ENCODE assay signal across 25 cellular contexts in genomic region chr3:21163961-21164360, GRCh38.
"Had no signal": no experiment of that assay in that cellular context is flagged by ENCODE, and none has a peak within 500 bp of the region (broad histone marks: within the 10 kb centered on the region; RNA-seq: fewer than 3 reads in every experiment).

No MANE protein-coding gene starts in this region.

- H3K4me3 ChIP-seq: adrenal gland, ascending aorta, colonic mucosa, esophagus muscularis mucosa, gastrocnemius medialis, ovary, tibial nerve had no signal

- H3K4me1 Mint-ChIP-seq: natural killer cell had no signal

- H3K9me3 ChIP-seq: adrenal gland, ascending aorta, colonic mucosa, esophagus muscularis mucosa, gastrocnemius medialis, neutrophil, ovary, tibial nerve had no signal

- H3K27me3 Mint-ChIP-seq: activated naive CD8-positive, alpha-beta T cell; stimulated activated naive CD8-positive, alpha-beta T cell treated with anti-CD3 and anti-CD28 coated beads, Interleukin-15, Interleukin-2, amounts not matched to agents 100 ng/mL and 50 ng/mL, for 24 hours had no signal

- H3K27ac Mint-ChIP-seq: activated naive CD8-positive, alpha-beta T cell; activated T-helper 2 cell treated with anti-CD3 and anti-CD28 coated beads, Interferon-gamma antibody, Interleukin-2, Interleukin-4, amounts not matched to agents 10 μg/mL and 5 μg/mL and 100 μg/mL, durations not matched to agents 14 hours and 24 hours and 36 hours; natural killer cell; stimulated activated naive CD8-positive, alpha-beta T cell treated with anti-CD3 and anti-CD28 coated beads, Interleukin-15, Interleukin-2, amounts not matched to agents 100 ng/mL and 50 ng/mL, for 24 hours had no signal

- H3K4me3 Mint-ChIP-seq: activated naive CD8-positive, alpha-beta T cell; activated T-cell treated with anti-CD3 and anti-CD28 coated beads, Interleukin-2, amount 50 U/mL, for 4 hours; natural killer cell; stimulated activated naive CD8-positive, alpha-beta T cell treated with anti-CD3 and anti-CD28 coated beads, Interleukin-15, Interleukin-2, amounts not matched to agents 100 ng/mL and 50 ng/mL, for 24 hours had no signal

- H3K27ac ChIP-seq: adrenal gland, ascending aorta, brain microvascular endothelial cell, colonic mucosa, esophagus muscularis mucosa, gastrocnemius medialis, neutrophil, ovary, tibial nerve had no signal

- H3K36me3 Mint-ChIP-seq: activated naive CD8-positive, alpha-beta T cell; natural killer cell had no signal

- H3K4me1 ChIP-seq: adrenal gland, ascending aorta, colonic mucosa, esophagus muscularis mucosa, gastrocnemius medialis, tibial nerve had no signal

- H3K36me3 ChIP-seq: adrenal gland, ascending aorta, brain microvascular endothelial cell, colonic mucosa, esophagus muscularis mucosa, gastrocnemius medialis, neutrophil, ovary, tibial nerve had no signal

- DNase-seq: activated CD4-positive, alpha-beta T cell treated with anti-CD3 and anti-CD28 coated beads for 4 hours; activated CD4-positive, alpha-beta T cell treated with anti-CD3 and anti-CD28 coated beads, Interleukin-2, amount 50 U/mL, for 48 hours; activated CD4-positive, CD25-positive, alpha-beta regulatory T cell; activated CD8-positive, alpha-beta memory T cell treated with anti-CD3 and anti-CD28 coated beads, Interleukin-2, amount 50 U/mL, for 48 hours; activated naive CD4-positive, alpha-beta T cell; activated T-cell treated with anti-CD3 and anti-CD28 coated beads, Interleukin-2, amount 50 U/mL, for 4 hours; adrenal gland; brain microvascular endothelial cell; colonic mucosa; gastrocnemius medialis; hypothalamus; left ventricle myocardium superior; mammary epithelial cell; midbrain; natural killer cell; ovary; right cardiac atrium; stimulated activated CD4-positive, alpha-beta T cell treated with anti-CD3 and anti-CD28 coated beads, Interleukin-4, amount 100 ng/mL, for 4 hours had no signal

- ATAC-seq: activated T-cell treated with anti-CD3 and anti-CD28 coated beads, Interleukin-2, amount 50 U/mL, for 4 hours; gastrocnemius medialis; left ventricle myocardium superior; natural killer cell; right cardiac atrium had no signal

- H3K27me3 ChIP-seq: adrenal gland, ascending aorta, brain microvascular endothelial cell, colonic mucosa, esophagus muscularis mucosa, gastrocnemius medialis, neutrophil, ovary, tibial nerve had no signal
